8 cellular contexts compared by ENCODE assay signal in genomic region chr5:83077662-83078261, GRCh38. TPM values are rescaled to one million over a fixed set of nuclear protein-coding genes. Genes with fewer than 3 reads are reported as not detected.
DNase-seq lines count a peak whose midpoint lies in the region; ATAC-seq, FAIRE-seq and TF ChIP-seq lines count a peak whose summit lies in the region.

No MANE protein-coding gene starts in this region.

- SMC1A ChIA-PET in GM12878 (lab: Charles Lee; ENCODE audit: uncharacterized antibody, unreplicated experiment), result interaction anchor here (1.2 to 1.9 kb wide), 4 partner anchors 8 to 66 kb away, joined by 3 to 5 read pairs (median 5); no protein-coding TSS in a partner anchor

- H3K36me3 ChIP-seq in GM12878 (ENCODE audit: control insufficient read depth in 2 of 2, insufficient read depth in 2 of 2, low read length in 1 of 2), result no peaks in the 10 kb centered on the region; a peak in 1 of 4 replicates
- no peaks in the 10 kb centered on the region for H3K36me3 ChIP-seq in kidney (ENCODE audit: control insufficient read depth in 1 of 2, insufficient read depth in 2 of 2, low read length in 2 of 2)
- no peaks in the 10 kb centered on the region for H3K36me3 ChIP-seq in suprapubic skin

- DNase-seq in NK-92 treated with Interleukin-12 subunit alpha and Interleukin-12 subunit beta, amount 100 ng/mL, for 24 hours (lab: John Stamatoyannopoulos, UW), result peak; percentile 6
- DNase-seq in NK-92 (lab: John Stamatoyannopoulos, UW; ENCODE audit: unreplicated experiment) (no peak), NCI-H460 (ENCODE audit: extremely low read depth, low read depth) (peak; percentile 7), GM12878 (ENCODE audit: low read depth, low spot score) (no peak), kidney (no peak), suprapubic skin (ENCODE audit: low spot score in 2 of 2) (no peak), AG20443 (ENCODE audit: low spot score) (no peak)

- CTCF ChIA-PET in GM12878 (lab: Yijun Ruan, JAX), result interaction anchor here (0.8 to 0.9 kb wide), 2 partner anchors 12 to 352 kb away, joined by 3 read pairs; no protein-coding TSS in a partner anchor

- intact Hi-C loops in GM12878 (cut with micrococcal nuclease; ENCODE audit: unreplicated experiment) (loop anchor here (2.0 to 10.0 kb wide), 5 partner anchors 191 to 803 kb away; partner anchors contain the start of gene RPS23), kidney (cut with DNase I) (no loop called here)

- under 1% methylated on average over 14 of the region's 14 CpGs for WGBS in GM12878 (ENCODE audit: insufficient coverage, insufficient replicate concordance, low lambda C conversion rate, missing lambda C conversion rate)
- WGBS in suprapubic skin, result 2% methylated on average over 14 of the region's 14 CpGs

- no peak for FAIRE-seq in GM12878 (lab: Jason Lieb, UNC)
- no peak for FAIRE-seq in kidney (lab: Jason Lieb, UNC)

- H3K4me1 ChIP-seq in GM12878 (ENCODE audit: control insufficient read depth, insufficient read depth, low read length) (no peaks in the 10 kb centered on the region), kidney (ENCODE audit: control insufficient read depth in 1 of 2, insufficient read depth in 1 of 2, low read depth in 1 of 2, low read length in 2 of 2) (peaks cover 0 to 7% of the 10 kb centered on the region in 2 donors), suprapubic skin (peaks cover 40% of the 10 kb centered on the region)

- no peak for TF ChIP-seq POLR2A in GM12878 (IDR thresholded peaks at IDR 0.05; ENCODE audit: low read depth, low read length)
- no peak for TF ChIP-seq POLR2A in suprapubic skin (IDR thresholded peaks at IDR 0.05)

- RAD21 ChIA-PET in GM12878 (lab: Charles Lee; ENCODE audit: unreplicated experiment), result interaction anchor here (0.8 to 2.0 kb wide), 6 partner anchors 16 to 259 kb away, joined by 3 to 4 read pairs (median 3); no protein-coding TSS in a partner anchor

- ATAC-seq in HG02571 (IDR thresholded peaks at IDR 0.05; ENCODE audit: unreplicated experiment) (peak; percentile 3), GM12878 (peak; percentile 12)

- peak overlapping the region; percentile 84 for H2AFZ ChIP-seq in GM12878 (ENCODE audit: control insufficient read depth, low read depth, low read length)

- H3K79me2 ChIP-seq in GM12878 (ENCODE audit: control insufficient read depth, insufficient read depth, low read length), result peaks cover 60% of the 10 kb centered on the region

- H3K4me2 ChIP-seq in GM12878 (ENCODE audit: control insufficient read depth, insufficient read depth), result peak overlapping the region; percentile 36; the same call in 1 of the 2 replicates

- H3K27ac ChIP-seq in GM12878 (ENCODE audit: control insufficient read depth, insufficient read depth) (peak overlapping the region; percentile 94), kidney (ENCODE audit: low read depth in 2 of 2, low read length in 2 of 2) (peak overlapping the region; percentile 47 to 75), suprapubic skin (peak overlapping the region; percentile 92)

- TSS peak; percentile 89 for BruUV-seq in GM12878 (replicated peaks; lab: Mats Ljungman, UMichigan)

- H3K4me3 ChIP-seq in GM12878 (peak overlapping the region; percentile 87), kidney (ENCODE audit: low read length in 2 of 2) (peak overlapping the region; percentile 96 to 100), suprapubic skin (peak overlapping the region; percentile 91)

- POLR2A ChIA-PET in GM12878 (lab: Charles Lee), result interaction anchor here (1.2 to 2.3 kb wide), 3 partner anchors 8 to 19 kb away, joined by 3 to 7 read pairs (median 6); no protein-coding TSS in a partner anchor

- in situ Hi-C loops in GM12878 (cut with MboI), result no loop called here

- H3K9me3 ChIP-seq in GM12878 (replicated peaks; ENCODE audit: control insufficient read depth, insufficient read depth, low read length) (peaks cover 2% of the 10 kb centered on the region; the same call in 2 of the 3 replicates), kidney (ENCODE audit: control insufficient read depth in 1 of 2, low read length in 2 of 2) (no peaks in the 10 kb centered on the region), suprapubic skin (no peaks in the 10 kb centered on the region)

- no peaks in the 10 kb centered on the region for H4K20me1 ChIP-seq in GM12878 (ENCODE audit: control insufficient read depth, insufficient read depth)

- no peak for TF ChIP-seq EP300 in GM12878 (IDR thresholded peaks at IDR 0.05; ENCODE audit: borderline replicate concordance in 1 of 2, control insufficient read depth in 1 of 2, low read depth in 2 of 2, low read length in 2 of 2)
- no peak for TF ChIP-seq EP300 in suprapubic skin (IDR thresholded peaks at IDR 0.05)

- no peaks in the 10 kb centered on the region for H3K27me3 ChIP-seq in GM12878 (replicated peaks in 1 of 2; ENCODE audit: control insufficient read depth in 2 of 2, insufficient read depth in 2 of 2, low read length in 1 of 2)
- H3K27me3 ChIP-seq in suprapubic skin, result no peaks in the 10 kb centered on the region

- 0 out of 2 replicates have a peak, but pooled peaks have one; percentile 6 for TF ChIP-seq RAD21 in GM12878 (IDR thresholded peaks at IDR 0.05; ENCODE audit: insufficient read depth, low read depth, low read length)

- peak overlapping the region; percentile 85 for H3K9ac ChIP-seq in GM12878 (ENCODE audit: control insufficient read depth, insufficient read depth, low read length)
- peak overlapping the region; percentile 58 to 65 for H3K9ac ChIP-seq in kidney (ENCODE audit: low read length in 2 of 2)

- TF ChIP-seq CTCF in GM12878 (IDR thresholded peaks at IDR 0.05 in 2 of 3, conservative IDR thresholded peaks at IDR 0.05 in 1 of 3; ENCODE audit: control insufficient read depth in 2 of 3, extremely low read depth in 1 of 3, insufficient read depth in 1 of 3, low read depth in 3 of 3, low read length in 3 of 3) (no peak), kidney (IDR thresholded peaks at IDR 0.05; ENCODE audit: borderline replicate concordance, extremely low read depth, insufficient read depth) (no peak), suprapubic skin (IDR thresholded peaks at IDR 0.05) (no peak)

TF ChIP-seq in GM12878, 131 proteins besides CTCF, POLR2A, EP300 and RAD21 (continues in another document):
- TF ChIP-seq FOXM1 (IDR thresholded peaks at IDR 0.05; ENCODE audit: low read depth, low read length), result no peak
- TF ChIP-seq PKNOX1 (IDR thresholded peaks at IDR 0.05), result no peak
- no peak for TF ChIP-seq IKZF1 (conservative IDR thresholded peaks at IDR 0.05)
- TF ChIP-seq NR2F1 (conservative IDR thresholded peaks at IDR 0.05), result no peak; the same call in 1 of the 2 replicates

RNA-seq across cellular contexts. Expression of gene XRCC4, which starts 0.4 kb away (rescaled TPM):
- 21.3 TPM in 2 replicates for total RNA-seq in NCI-H460 (2014; rRNA removed; shearing (Covaris generic))
- polyA plus RNA-seq in NCI-H460 (2014; cell fraction: nucleus; rRNA removed), result 6.5 and 11.9 TPM in 2 replicates
- 45.0 and 45.6 TPM in 2 replicates for total RNA-seq in GM12878 (2013; cell fraction: nucleolus; rRNA removed)
- 12.1 and 18.1 TPM in 2 replicates for total RNA-seq in GM12878 (2014; rRNA removed)
- total RNA-seq in GM12878 (2014; rRNA removed; fragmentation: Illumina TruSeq; extraction: Trizol), result 26.2 and 27.5 TPM in 2 replicates
- 14.8 and 15.1 TPM in 2 replicates for total RNA-seq in GM12878 (2021)
- 10.9 TPM for polyA plus RNA-seq in GM12878 (2011; ENCODE audit: low read depth)
- polyA plus RNA-seq in GM12878 (2011; rRNA removed), result 17.9 and 31.5 TPM in 2 replicates
- 4.2 and 4.8 TPM in 2 replicates for polyA plus RNA-seq in GM12878 (2011; cell fraction: cytosol; rRNA removed)
- 4.7 and 6.1 TPM in 2 replicates for polyA plus RNA-seq in GM12878 (2011; cell fraction: nucleus; rRNA removed)
- 13.5 and 15.4 TPM in 2 replicates for polyA plus RNA-seq in GM12878 (2012)
- polyA plus RNA-seq in GM12878 (2014; fragmentation: Illumina TruSeq; extraction: Trizol), result 25.4 and 33.7 TPM in 2 replicates
- 10 to 100 TPM; 49.2 to 53.6 TPM for polyA plus RNA-seq in GM12878 (2014; fragmentation: Nextera tagmentation; extraction: Ambion mirVana)
- polyA plus RNA-seq in GM12878 (2014; rRNA removed), result 10.9 and 14.3 TPM in 2 replicates
- polyA plus RNA-seq in GM12878 (2016; fragmentation: Nextera tagmentation; extraction: Ambion mirVana), result 10 to 100 TPM; 28.6 to 29.1 TPM
- 5.3 and 7.0 TPM in 2 replicates for polyA minus RNA-seq in GM12878 (2011; rRNA and poly(A)+ RNA removed)
- polyA minus RNA-seq in GM12878 (2011; cell fraction: cytosol; rRNA and poly(A)+ RNA removed), result 2.7 and 2.8 TPM in 2 replicates
- polyA minus RNA-seq in GM12878 (2011; cell fraction: nucleus; rRNA and poly(A)+ RNA removed), result 12.7 and 22.9 TPM in 2 replicates
- 9.4 TPM for total RNA-seq in kidney
- 8.5 TPM for polyA plus RNA-seq in kidney (ENCODE audit: insufficient read depth, low read depth, low replicate concordance)
- total RNA-seq in suprapubic skin, result 1 to 10 TPM; 4.2 to 6.0 (median 5.4) TPM

RNA-seq across cellular contexts. Expression of gene TMEM167A, which starts 0.6 kb away (rescaled TPM):
- 92.3 and 92.5 TPM in 2 replicates for total RNA-seq in NCI-H460 (2014; rRNA removed; shearing (Covaris generic))
- 54.0 and 90.1 TPM in 2 replicates for polyA plus RNA-seq in NCI-H460 (2014; cell fraction: nucleus; rRNA removed)
- total RNA-seq in GM12878 (2013; cell fraction: nucleolus; rRNA removed), result 44.0 and 45.8 TPM in 2 replicates
- total RNA-seq in GM12878 (2014; rRNA removed) (31.0 and 33.8 TPM in 2 replicates), GM12878 (2014; rRNA removed; fragmentation: Illumina TruSeq; extraction: Trizol) (36.9 and 40.0 TPM in 2 replicates), GM12878 (2021) (64.9 and 69.7 TPM in 2 replicates), kidney (82.0 TPM), suprapubic skin (10 to 100 TPM; 24.2 to 39.5 (median 31.8) TPM)
- 18.7 TPM for polyA plus RNA-seq in GM12878 (2011; ENCODE audit: low read depth)
- polyA plus RNA-seq in GM12878 (2011; rRNA removed) (106 and 171 TPM in 2 replicates), GM12878 (2014; fragmentation: Illumina TruSeq; extraction: Trizol) (53.2 and 65.7 TPM in 2 replicates), GM12878 (2014; fragmentation: Nextera tagmentation; extraction: Ambion mirVana) (100 to 1,000 TPM; 314 to 363 TPM), GM12878 (2014; rRNA removed) (28.5 and 29.5 TPM in 2 replicates), GM12878 (2016; fragmentation: Nextera tagmentation; extraction: Ambion mirVana) (100 to 1,000 TPM; 180 to 190 TPM), kidney (ENCODE audit: insufficient read depth, low read depth, low replicate concordance) (55.3 TPM)
- 15.7 and 21.1 TPM in 2 replicates for polyA plus RNA-seq in GM12878 (2011; cell fraction: cytosol; rRNA removed)
- 20.3 and 21.7 TPM in 2 replicates for polyA plus RNA-seq in GM12878 (2011; cell fraction: nucleus; rRNA removed)
- 48.7 and 57.1 TPM in 2 replicates for polyA plus RNA-seq in GM12878 (2012)
- 11.8 and 16.7 TPM in 2 replicates for polyA minus RNA-seq in GM12878 (2011; rRNA and poly(A)+ RNA removed)
- polyA minus RNA-seq in GM12878 (2011; cell fraction: cytosol; rRNA and poly(A)+ RNA removed), result 4.0 and 7.4 TPM in 2 replicates
- polyA minus RNA-seq in GM12878 (2011; cell fraction: nucleus; rRNA and poly(A)+ RNA removed), result 15.8 and 21.0 TPM in 2 replicates

Comparison
In these comparisons a context has a peak if more than half of its experiments do, and no peak if none do; other contexts are left out.
1. DNase-seq: peak in NK-92 treated with Interleukin-12 subunit alpha and Interleukin-12 subunit beta, amount 100 ng/mL, for 24 hours (single experiment) and NCI-H460 (single experiment); none in NK-92 (single experiment), GM12878 (single experiment), kidney (single experiment), suprapubic skin (0 of 2) and AG20443 (single experiment).
2. Peak in every context shown above with its lines, with median percentiles within 50 percentile points of each other: H3K27ac ChIP-seq and H3K4me3 ChIP-seq.